In genomic region chr9:4665357-4665756, GRCh38 we compare ENCODE assay signal across 8 cellular contexts. TPM values are rescaled to one million over a fixed set of nuclear protein-coding genes. Genes with fewer than 3 reads are reported as not detected.
DNase-seq lines count a peak whose midpoint lies in the region; ATAC-seq and TF ChIP-seq lines count a peak whose summit lies in the region.

No MANE protein-coding gene starts in this region.

- no peaks in the 10 kb centered on the region for H3K27me3 Mint-ChIP-seq in CD4-positive, alpha-beta T cell

- TF ChIP-seq CTCF in CD4-positive, alpha-beta T cell (IDR thresholded peaks at IDR 0.05): no peak
- TF ChIP-seq CTCF in choroid plexus epithelial cell (conservative IDR thresholded peaks at IDR 0.05; ENCODE audit: low read depth, low read length) (no peak), foreskin keratinocyte (conservative IDR thresholded peaks at IDR 0.05) (no peak)

- no peak overlapping the region for H2AFZ ChIP-seq in Karpas-422 (ENCODE audit: low read length)

- peak overlapping the region; percentile 88 for H3K27ac Mint-ChIP-seq in CD4-positive, alpha-beta T cell

- H3K4me1 Mint-ChIP-seq in CD4-positive, alpha-beta T cell (ENCODE audit: low read depth): peaks cover 75% of the 10 kb centered on the region

- peak overlapping the region; percentile 97 for H3K4me3 Mint-ChIP-seq in CD4-positive, alpha-beta T cell

- no peak overlapping the region for H3K27ac ChIP-seq in CD4-positive, alpha-beta T cell (ENCODE audit: low read depth, low read length)
- no peak overlapping the region for H3K27ac ChIP-seq in Karpas-422 (ENCODE audit: low read length)
- H3K27ac ChIP-seq in mucosa of rectum (ENCODE audit: low read depth in 2 of 2, low read length in 2 of 2): no peak overlapping the region
- no peak overlapping the region for H3K27ac ChIP-seq in foreskin keratinocyte

- intact Hi-C loops in CD4-positive, alpha-beta T cell (cut with DNase I, micrococcal nuclease): loop anchor here in 1 of 2 experiments (10.0 kb wide), 1 partner anchor 1141 kb away; the partner anchor contains the start of gene RFX3

- no peak for ATAC-seq in CD4-positive, alpha-beta T cell (ENCODE audit: poor library complexity)
- ATAC-seq in HG03457 (IDR thresholded peaks at IDR 0.05; ENCODE audit: unreplicated experiment) (no peak), foreskin keratinocyte (no peak), HG02610 (IDR thresholded peaks at IDR 0.05; ENCODE audit: unreplicated experiment) (no peak)

- no peaks in the 10 kb centered on the region for H3K79me2 ChIP-seq in Karpas-422 (ENCODE audit: low read length)

- POLR2A ChIA-PET in CD4-positive, alpha-beta T cell (lab: Charles Lee): interaction anchor here (0.7 to 5.5 kb wide), 16 partner anchors 12 to 1139 kb away, joined by 3 to 95 read pairs (median 6); partner anchors contain the start of genes AK3, CD274, CDC37L1 and JAK2

- H3K36me3 Mint-ChIP-seq in CD4-positive, alpha-beta T cell (ENCODE audit: low read depth): peaks cover 5% of the 10 kb centered on the region

- H3K4me3 ChIP-seq in Karpas-422 (ENCODE audit: low read length): no peak overlapping the region
- no peak overlapping the region for H3K4me3 ChIP-seq in choroid plexus epithelial cell (ENCODE audit: low read depth, low read length)
- peak overlapping the region; percentile 8 to 82 for H3K4me3 ChIP-seq in mucosa of rectum (ENCODE audit: low read length in 2 of 2)

- no peaks in the 10 kb centered on the region for H3K9me3 ChIP-seq in CD4-positive, alpha-beta T cell (ENCODE audit: control insufficient read depth, low read length)
- H3K9me3 ChIP-seq in Karpas-422 (ENCODE audit: low read length): no peaks in the 10 kb centered on the region
- H3K9me3 ChIP-seq in mucosa of rectum (ENCODE audit: control insufficient read depth in 2 of 2, low read length in 2 of 2): no peaks in the 10 kb centered on the region

- H3K9me3 Mint-ChIP-seq in CD4-positive, alpha-beta T cell: no peaks in the 10 kb centered on the region

- H3K9ac ChIP-seq in Karpas-422 (ENCODE audit: low read length) (no peak overlapping the region), mucosa of rectum (ENCODE audit: low read depth in 1 of 2, low read length in 2 of 2) (no peak overlapping the region)

- H4K20me1 ChIP-seq in Karpas-422 (ENCODE audit: insufficient read depth, low read depth, low read length): no peaks in the 10 kb centered on the region; the same call in 1 of the 2 replicates

- peak overlapping the region; percentile 76 for H3K4me2 ChIP-seq in Karpas-422 (ENCODE audit: low read depth, low read length, poor library complexity, severe bottlenecking)

- no peaks in the 10 kb centered on the region for H3K27me3 ChIP-seq in CD4-positive, alpha-beta T cell (ENCODE audit: control insufficient read depth, insufficient read depth, low read length)
- no peaks in the 10 kb centered on the region for H3K27me3 ChIP-seq in Karpas-422 (ENCODE audit: low read length)
- H3K27me3 ChIP-seq in mucosa of rectum (ENCODE audit: control insufficient read depth in 2 of 2, insufficient read depth in 2 of 2, low read length in 2 of 2): no peaks in the 10 kb centered on the region
- H3K27me3 ChIP-seq in foreskin keratinocyte: no peaks in the 10 kb centered on the region

- no peaks in the 10 kb centered on the region for H3K9me2 ChIP-seq in Karpas-422 (replicated peaks; ENCODE audit: insufficient read depth, low read length)

- H3K36me3 ChIP-seq in Karpas-422 (ENCODE audit: insufficient read depth, low read length) (no peaks in the 10 kb centered on the region), mucosa of rectum (ENCODE audit: control insufficient read depth in 2 of 2, insufficient read depth in 2 of 2, low read length in 2 of 2) (no peaks in the 10 kb centered on the region)

- no peak for DNase-seq in CD4-positive, alpha-beta T cell
- DNase-seq in Karpas-422: no peak
- peak; percentile 39 for DNase-seq in choroid plexus epithelial cell (ENCODE audit: low read depth)
- DNase-seq in foreskin keratinocyte: no peak
- DNase-seq in NCI-H1436 treated with DMSO at 0.1 percent for 48 hours (lab: John Stamatoyannopoulos, UW): no peak

- peaks cover 47% of the 10 kb centered on the region for H3K4me1 ChIP-seq in Karpas-422 (ENCODE audit: low read length)
- H3K4me1 ChIP-seq in mucosa of rectum (ENCODE audit: control insufficient read depth in 2 of 2, insufficient read depth in 2 of 2, low read length in 2 of 2): peaks cover 25 to 30% of the 10 kb centered on the region in 2 donors
- peaks cover 18% of the 10 kb centered on the region for H3K4me1 ChIP-seq in foreskin keratinocyte

- CTCF ChIA-PET in CD4-positive, alpha-beta T cell (lab: Charles Lee): interaction anchor here (0.9 to 3.9 kb wide), 5 partner anchors 14 to 85 kb away, joined by 3 to 22 read pairs (median 3); partner anchors contain the start of gene CDC37L1

RNA-seq across cellular contexts. Expression of gene SPATA6L, which starts 0.9 kb away (rescaled TPM):
- total RNA-seq in CD4-positive, alpha-beta T cell: 10 to 100 TPM in 1 of 2 experiments, 1 to 10 TPM in 1; 9.4 to 10.8 TPM
- 0.22 and 0.69 TPM in 2 replicates for total RNA-seq in Karpas-422 (2014; rRNA removed; shearing (Covaris generic); ENCODE audit: low replicate concordance)
- total RNA-seq in foreskin keratinocyte: 0.24 and 0.28 TPM in 2 replicates
- polyA plus RNA-seq in foreskin keratinocyte: 0.18 TPM in 2 replicates

RNA-seq across cellular contexts. Expression of gene PLPP6, which starts 3.3 kb away (rescaled TPM):
- total RNA-seq in CD4-positive, alpha-beta T cell: 10 to 100 TPM in 1 of 2 experiments, 1 to 10 TPM in 1; 8.9 to 10.5 TPM
- 8.9 and 13.1 TPM in 2 replicates for total RNA-seq in Karpas-422 (2014; rRNA removed; shearing (Covaris generic); ENCODE audit: low replicate concordance)
- 5.4 and 6.3 TPM in 2 replicates for total RNA-seq in foreskin keratinocyte
- polyA plus RNA-seq in foreskin keratinocyte: 3.2 and 3.5 TPM in 2 replicates

RNA-seq across cellular contexts. Expression of gene CDC37L1, which starts 14.0 kb away (rescaled TPM):
- 10 to 100 TPM; 49.1 to 53.4 TPM for total RNA-seq in CD4-positive, alpha-beta T cell
- total RNA-seq in Karpas-422 (2014; rRNA removed; shearing (Covaris generic); ENCODE audit: low replicate concordance): 12.0 and 17.9 TPM in 2 replicates
- total RNA-seq in foreskin keratinocyte: 15.1 and 15.3 TPM in 2 replicates
- 6.7 and 8.0 TPM in 2 replicates for polyA plus RNA-seq in foreskin keratinocyte

Comparison
In these comparisons a context has a peak if more than half of its experiments do, and no peak if none do; other contexts are left out.
1. H3K4me3 ChIP-seq: peak in mucosa of rectum (2 of 2); none in Karpas-422 (single experiment) and choroid plexus epithelial cell (single experiment).